In the genomic region with DNA sequence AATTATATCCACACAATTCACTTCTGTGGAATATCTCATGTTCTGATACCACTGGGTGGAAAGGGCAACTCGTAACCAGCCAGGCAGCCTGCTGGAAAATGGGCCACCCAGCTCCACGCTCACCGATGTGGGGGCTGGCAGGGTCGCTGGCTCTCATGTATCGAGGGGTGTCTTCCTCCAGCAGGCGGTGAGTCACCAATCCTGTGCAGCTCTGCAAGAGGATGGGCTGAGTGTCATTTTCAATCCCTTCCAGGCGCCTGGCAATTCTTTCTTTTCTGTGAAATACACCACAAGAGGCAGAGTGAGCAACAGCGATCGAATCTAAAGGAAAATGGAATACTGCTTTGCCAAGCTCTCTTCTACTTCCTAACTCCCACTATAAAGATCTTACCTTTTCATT, we compare ENCODE assay signal across 14 cellular contexts.
DNase-seq lines count a peak whose midpoint lies in the region; ATAC-seq, FAIRE-seq and TF ChIP-seq lines count a peak whose summit lies in the region.
"Had no signal": no experiment of that assay in that cellular context is flagged by ENCODE, and none has a peak within 500 bp of the region (broad histone marks: within the 10 kb centered on the region; RNA-seq: fewer than 3 reads in every experiment).

No MANE protein-coding gene starts in this region.

- H3K4me3 Mint-ChIP-seq in activated CD8-positive, alpha-beta T cell treated with anti-CD3 and anti-CD28 coated beads for 36 hours = no peak overlapping the region
- H3K4me3 Mint-ChIP-seq in Calu3 (ENCODE audit: low read depth, unreplicated experiment) = no peak overlapping the region
- H3K4me3 Mint-ChIP-seq: CD8-positive, alpha-beta T cell had no signal

- TF ChIP-seq POLR2A in gastroesophageal sphincter (IDR thresholded peaks at IDR 0.05) = no peak

- no peaks in the 10 kb centered on the region for H3K9me3 ChIP-seq in kidney (ENCODE audit: control insufficient read depth in 1 of 2, low read length in 2 of 2)
- no peaks in the 10 kb centered on the region for H3K9me3 ChIP-seq in gastroesophageal sphincter
- H3K9me3 ChIP-seq: ascending aorta, esophagus squamous epithelium, tibial nerve had no signal

- H3K27me3 Mint-ChIP-seq in activated CD8-positive, alpha-beta T cell treated with anti-CD3 and anti-CD28 coated beads for 36 hours = no peaks in the 10 kb centered on the region
- H3K27me3 Mint-ChIP-seq in Calu3 (ENCODE audit: unreplicated experiment) = no peaks in the 10 kb centered on the region

- no peak for TF ChIP-seq EP300 in gastroesophageal sphincter (IDR thresholded peaks at IDR 0.05)

- H3K27ac ChIP-seq in kidney (ENCODE audit: low read depth in 2 of 2, low read length in 2 of 2) (no peak overlapping the region), gastroesophageal sphincter (peak overlapping the region in 2 of 4 donors; percentile 63 to 75)
- H3K27ac ChIP-seq: SK-N-MC, tibial nerve had no signal

- H3K4me1 Mint-ChIP-seq in activated CD8-positive, alpha-beta T cell treated with anti-CD3 and anti-CD28 coated beads for 36 hours (ENCODE audit: low read depth) = peaks cover 5% of the 10 kb centered on the region
- H3K4me1 Mint-ChIP-seq in Calu3 (ENCODE audit: low read depth, unreplicated experiment) = no peaks in the 10 kb centered on the region

- BruUV-seq in Calu3 (replicated peaks; lab: Mats Ljungman, UMichigan) = no TSS peak

- no peaks in the 10 kb centered on the region for H3K27me3 ChIP-seq in gastroesophageal sphincter
- H3K27me3 ChIP-seq: ascending aorta, esophagus squamous epithelium, tibial nerve had no signal

- TF ChIP-seq CTCF in activated CD8-positive, alpha-beta T cell treated with anti-CD3 and anti-CD28 coated beads for 36 hours (IDR thresholded peaks at IDR 0.05) = no peak
- TF ChIP-seq CTCF in kidney (IDR thresholded peaks at IDR 0.05; ENCODE audit: borderline replicate concordance, extremely low read depth, insufficient read depth) (no peak), Calu3 (IDR thresholded peaks at IDR 0.05; ENCODE audit: unreplicated experiment) (no peak), gastroesophageal sphincter (IDR thresholded peaks at IDR 0.05) (peak in 1 of 4 experiments; percentile 17)

- 66 to 70% methylated on average over 2 to 8 of the region's 9 CpGs for WGBS in gastroesophageal sphincter (ENCODE audit: low coverage in 1 of 2), 2 donors

- CTCF ChIA-PET in activated CD8-positive, alpha-beta T cell treated with anti-CD3 and anti-CD28 coated beads for 36 hours (lab: Charles Lee) = interaction anchor here (1.1 to 1.6 kb wide), 2 partner anchors 20 to 35 kb away, joined by 3 read pairs; no protein-coding TSS in a partner anchor
- CTCF ChIA-PET in Calu3 (lab: Charles Lee) = no interaction called here

- peak; percentile 62 for ATAC-seq in activated CD8-positive, alpha-beta T cell treated with anti-CD3 and anti-CD28 coated beads for 36 hours
- ATAC-seq in HG03196 (IDR thresholded peaks at IDR 0.05; ENCODE audit: unreplicated experiment) (no peak), gastroesophageal sphincter (no peak)
- ATAC-seq: CD8-positive, alpha-beta T cell had no signal

- H3K27ac Mint-ChIP-seq in activated CD8-positive, alpha-beta T cell treated with anti-CD3 and anti-CD28 coated beads for 36 hours = peak overlapping the region; percentile 76
- H3K27ac Mint-ChIP-seq in Calu3 (ENCODE audit: unreplicated experiment) = no peak overlapping the region
- H3K27ac Mint-ChIP-seq: CD8-positive, alpha-beta T cell had no signal

- intact Hi-C loops in activated CD8-positive, alpha-beta T cell treated with anti-CD3 and anti-CD28 coated beads for 36 hours (cut with micrococcal nuclease) = no loop called here
- intact Hi-C loops in kidney (cut with DNase I) = no loop called here
- intact Hi-C loops in Calu3 (cut with micrococcal nuclease; ENCODE audit: unreplicated experiment) = no loop called here

- no peak overlapping the region for H3K9ac ChIP-seq in kidney (ENCODE audit: low read length in 2 of 2)

- peaks cover 17% of the 10 kb centered on the region for H3K36me3 Mint-ChIP-seq in activated CD8-positive, alpha-beta T cell treated with anti-CD3 and anti-CD28 coated beads for 36 hours (ENCODE audit: low read depth)
- peaks cover 52% of the 10 kb centered on the region for H3K36me3 Mint-ChIP-seq in Calu3 (ENCODE audit: insufficient read depth, unreplicated experiment)

- POLR2A ChIA-PET in activated CD8-positive, alpha-beta T cell treated with anti-CD3 and anti-CD28 coated beads for 36 hours (lab: Charles Lee) = no interaction called here

- H3K4me1 ChIP-seq in kidney (ENCODE audit: control insufficient read depth in 1 of 2, insufficient read depth in 1 of 2, low read depth in 1 of 2, low read length in 2 of 2) (no peaks in the 10 kb centered on the region), gastroesophageal sphincter (peaks cover 0 to 80% (median 4%) of the 10 kb centered on the region in 3 donors)

- DNase-seq in A172 (ENCODE audit: low spot score) = peak; percentile 69
- peak; percentile 47 for DNase-seq in ELF-1 (ENCODE audit: low read depth, low spot score)
- peak; percentile 27 for DNase-seq in activated CD8-positive, alpha-beta T cell treated with anti-CD3 and anti-CD28 coated beads for 36 hours
- DNase-seq in kidney = peak; percentile 75
- DNase-seq in Calu3 = no peak
- DNase-seq in cerebellum (ENCODE audit: low spot score) = no peak
- DNase-seq: CD8-positive, alpha-beta T cell; esophagus squamous epithelium; NCI-H2171 had no signal

- FAIRE-seq in kidney (lab: Jason Lieb, UNC) = no peak

- H3K36me3 ChIP-seq in kidney (ENCODE audit: control insufficient read depth in 1 of 2, insufficient read depth in 2 of 2, low read length in 2 of 2) (peaks cover 12 to 24% of the 10 kb centered on the region in 2 donors), gastroesophageal sphincter (peaks cover 0 to 64% of the 10 kb centered on the region in 2 donors)

- H3K9me3 Mint-ChIP-seq in activated CD8-positive, alpha-beta T cell treated with anti-CD3 and anti-CD28 coated beads for 36 hours = no peaks in the 10 kb centered on the region
- H3K9me3 Mint-ChIP-seq in Calu3 (ENCODE audit: low read depth, unreplicated experiment) = no peaks in the 10 kb centered on the region
- H3K9me3 Mint-ChIP-seq: CD8-positive, alpha-beta T cell had no signal

- H3K4me3 ChIP-seq in kidney (ENCODE audit: low read length in 2 of 2) (no peak overlapping the region), gastroesophageal sphincter (no peak overlapping the region)
- H3K4me3 ChIP-seq: ascending aorta, esophagus squamous epithelium, SK-N-MC, tibial nerve had no signal

Comparison
In these comparisons a context has a peak if more than half of its experiments do, and no peak if none do; other contexts are left out.
1. DNase-seq: peak in A172 (single experiment), ELF-1 (single experiment), activated CD8-positive, alpha-beta T cell treated with anti-CD3 and anti-CD28 coated beads for 36 hours (single experiment) and kidney (single experiment); none in Calu3 (single experiment) and cerebellum (single experiment).